In the genomic region with DNA sequence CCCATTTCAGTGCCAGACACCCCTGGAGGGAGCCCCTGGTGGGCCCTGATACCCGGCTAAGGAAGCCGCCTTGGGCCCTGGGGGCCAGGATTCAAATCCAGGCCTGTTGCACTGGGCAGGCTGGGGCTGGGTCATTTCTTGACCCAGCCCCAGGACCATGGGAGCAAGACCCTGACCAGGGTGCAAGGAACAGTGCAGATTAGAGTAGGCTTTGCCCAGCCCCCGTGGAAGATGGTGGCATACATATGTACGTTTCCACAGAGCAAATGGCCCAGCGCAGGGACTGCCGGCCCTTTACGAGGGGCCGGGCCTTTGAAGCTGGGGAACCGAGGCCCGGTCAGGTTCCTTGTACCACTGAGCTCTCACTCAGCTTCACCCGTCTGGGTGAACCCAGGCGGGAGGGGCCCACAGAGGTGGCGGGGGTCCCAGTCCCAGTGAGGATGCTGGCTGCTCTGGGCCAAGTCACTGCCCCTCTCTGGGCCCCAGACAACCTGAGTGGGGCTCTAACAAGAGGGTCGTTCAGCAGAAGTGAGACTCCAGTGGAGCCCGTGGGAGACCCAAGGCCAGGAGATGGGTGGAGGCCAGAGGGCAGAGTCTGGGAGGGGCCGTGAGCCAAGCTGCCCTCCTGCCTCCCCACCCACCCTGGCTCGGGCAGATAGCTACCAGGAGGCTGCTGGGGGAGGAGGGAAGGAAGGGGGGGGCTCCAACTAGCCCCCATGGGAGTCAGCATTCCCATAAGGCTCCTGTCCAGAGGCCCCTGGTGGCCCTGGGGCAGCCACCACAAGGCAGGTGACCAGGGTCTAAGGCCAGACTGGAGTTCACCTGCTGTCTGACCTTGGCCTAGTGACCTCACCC, we compare ENCODE assay signal across 9 cellular contexts. TPM values are rescaled to one million over a fixed set of nuclear protein-coding genes. Genes with fewer than 3 reads are reported as not detected.
DNase-seq lines count a peak whose midpoint lies in the region; ATAC-seq and TF ChIP-seq lines count a peak whose summit lies in the region.
"Had no signal": no experiment of that assay in that cellular context is flagged by ENCODE, and none has a peak within 500 bp of the region (broad histone marks: within the 10 kb centered on the region; RNA-seq: fewer than 3 reads in every experiment).

No MANE protein-coding gene starts in this region.

- peaks cover 8% of the 10 kb centered on the region for H3K4me1 Mint-ChIP-seq in WTC11

- CTCF ChIA-PET in WTC11 (lab: Charles Lee), result no interaction called here

- POLR2A ChIA-PET in WTC11 (lab: Charles Lee), result interaction anchor here (0.9 to 1.0 kb wide), 2 partner anchors 13 to 25 kb away, joined by 3 to 4 read pairs; no protein-coding TSS in a partner anchor

- H3K27me3 Mint-ChIP-seq in WTC11 (ENCODE audit: low read depth), result no peaks in the 10 kb centered on the region

- in situ Hi-C loops in GM13976 (cut with MboI; ENCODE audit: low sequenced_read_pairs, unreplicated experiment), result no loop called here

- peak overlapping the region; percentile 82; the same call in 1 of the 2 replicates for H3K4me3 ChIP-seq in GM08714 (ENCODE audit: low read length)
- H3K4me3 ChIP-seq in fibroblast of the aortic adventitia (ENCODE audit: low read depth, low read length), result peak overlapping the region; percentile 89
- peak overlapping the region; percentile 93 for H3K4me3 ChIP-seq in skeletal muscle cell (ENCODE audit: low read depth, low read length)

- no peak overlapping the region for H3K27ac Mint-ChIP-seq in WTC11

- 0 out of 2 replicates have a peak, but pooled peaks cover 2% of the 10 kb centered on the region for H3K36me3 Mint-ChIP-seq in WTC11

- TF ChIP-seq CTCF in WTC11 (IDR thresholded peaks at IDR 0.05) (no peak), fibroblast of the aortic adventitia (IDR thresholded peaks at IDR 0.05; ENCODE audit: insufficient read depth, low read length) (no peak), GM13976 (IDR thresholded peaks at IDR 0.05; ENCODE audit: borderline replicate concordance, control extremely low read depth, extremely low read depth, insufficient read depth, missing control alignments) (no peak)

- DNase-seq in WTC11 (ENCODE audit: low spot score), result no peak
- DNase-seq in fibroblast of the aortic adventitia (ENCODE audit: low read depth), result no peak
- DNase-seq in skeletal muscle cell (ENCODE audit: low read depth), result no peak
- DNase-seq in Ammon's horn (ENCODE audit: low spot score), result no peak
- no peak for DNase-seq in sciatic nerve (ENCODE audit: low spot score)
- no peak for DNase-seq in T-helper 9 cell
- DNase-seq in GM13976 (ENCODE audit: low spot score), result no peak

- intact Hi-C loops in sciatic nerve (cut with DNase I), result no loop called here

- peak overlapping the region; percentile 18 for H3K4me3 Mint-ChIP-seq in WTC11

- no peaks in the 10 kb centered on the region for H3K9me3 Mint-ChIP-seq in WTC11

- ATAC-seq in WTC11 (no peak), sciatic nerve (no peak)
- ATAC-seq: esophagus mucosa had no signal

TF ChIP-seq in WTC11, 78 proteins besides CTCF, POLR2A, EP300 and RAD21:
- TF ChIP-seq ZBTB43 (CRISPR knock-in tag; IDR thresholded peaks at IDR 0.05) (no peak), ZNF232 (CRISPR knock-in tag; IDR thresholded peaks at IDR 0.05) (no peak), CREB1 (CRISPR knock-in tag; IDR thresholded peaks at IDR 0.05) (no peak), SMAD4 (CRISPR knock-in tag; IDR thresholded peaks at IDR 0.05) (no peak), FOXP4 (CRISPR knock-in tag; IDR thresholded peaks at IDR 0.05) (no peak), ESRRA (CRISPR knock-in tag; IDR thresholded peaks at IDR 0.05; ENCODE audit: borderline replicate concordance) (no peak), NFATC4 (CRISPR knock-in tag; IDR thresholded peaks at IDR 0.05) (no peak), NFYB (CRISPR knock-in tag; conservative IDR thresholded peaks at IDR 0.05; ENCODE audit: low read depth) (no peak)
- TF ChIP-seq, protein P1, sequence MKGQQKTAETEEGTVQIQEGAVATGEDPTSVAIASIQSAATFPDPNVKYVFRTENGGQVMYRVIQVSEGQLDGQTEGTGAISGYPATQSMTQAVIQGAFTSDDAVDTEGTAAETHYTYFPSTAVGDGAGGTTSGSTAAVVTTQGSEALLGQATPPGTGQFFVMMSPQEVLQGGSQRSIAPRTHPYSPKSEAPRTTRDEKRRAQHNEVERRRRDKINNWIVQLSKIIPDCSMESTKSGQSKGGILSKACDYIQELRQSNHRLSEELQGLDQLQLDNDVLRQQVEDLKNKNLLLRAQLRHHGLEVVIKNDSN (CRISPR knock-in tag; IDR thresholded peaks at IDR 0.05), result no peak

RNA-seq across cellular contexts. Expression of gene MKNK2, which starts 2.7 kb away (rescaled TPM):
- total RNA-seq in WTC11 (2021), result 150 to 165 TPM (median 163 TPM) in 3 replicates
- 75.8 and 84.3 TPM in 2 replicates for total RNA-seq in fibroblast of the aortic adventitia (ENCODE audit: low replicate concordance)
- total RNA-seq in sciatic nerve, result 140 TPM

RNA-seq across cellular contexts. Expression of gene BTBD2, which starts 32.8 kb away (rescaled TPM):
- total RNA-seq in WTC11 (2021), result 106 to 148 TPM (median 145 TPM) in 3 replicates
- 15.5 and 59.3 TPM in 2 replicates for total RNA-seq in fibroblast of the aortic adventitia (ENCODE audit: low replicate concordance)
- total RNA-seq in sciatic nerve, result 65.7 TPM

RNA-seq across cellular contexts. Expression of gene MOB3A, which starts 47.8 kb away (rescaled TPM):
- total RNA-seq in WTC11 (2021), result 8.1 to 9.8 TPM (median 9.6 TPM) in 3 replicates
- total RNA-seq in fibroblast of the aortic adventitia (ENCODE audit: low replicate concordance), result 7.4 and 40.4 TPM in 2 replicates
- 54.0 TPM for total RNA-seq in sciatic nerve

RNA-seq across cellular contexts. Expression of gene IZUMO4, which starts 48.4 kb away (rescaled TPM):
- total RNA-seq in WTC11 (2021) (0.73 to 1.9 TPM (median 1.8 TPM) in 3 replicates), fibroblast of the aortic adventitia (ENCODE audit: low replicate concordance) (0.16 and 1.4 TPM in 2 replicates), sciatic nerve (37.8 TPM)
